8 cellular contexts compared by ENCODE assay signal in genomic region chr3:107117922-107118576, GRCh38.
DNase-seq lines count a peak whose midpoint lies in the region; ATAC-seq and TF ChIP-seq lines count a peak whose summit lies in the region.
"Had no signal": no experiment of that assay in that cellular context is flagged by ENCODE, and none has a peak within 500 bp of the region (broad histone marks: within the 10 kb centered on the region; RNA-seq: fewer than 3 reads in every experiment).

No MANE protein-coding gene starts in this region.

- peak; percentile 47 for DNase-seq in GM10266 (ENCODE audit: extremely low spot score)
- peak; percentile 67 for DNase-seq in HT1080 (ENCODE audit: low read depth)
- DNase-seq in RWPE1 (ENCODE audit: low spot score): peak; percentile 38
- peak; percentile 19 to 35 for DNase-seq in erythroblast (lab: John Stamatoyannopoulos, UW)
- DNase-seq in neural progenitor cell (ENCODE audit: low spot score): peak; percentile 75
- no peak for DNase-seq in stimulated activated effector memory CD8-positive, alpha-beta T cell treated with anti-CD3 and anti-CD28 coated beads, Interleukin-12 subunit alpha, Interleukin-12 subunit beta, amount 100 ng/mL, for 72 hours (ENCODE audit: low spot score in 2 of 2)

- H3K27ac ChIP-seq in RWPE1: no peak overlapping the region
- no peak overlapping the region for H3K27ac ChIP-seq in neural progenitor cell

- H3K4me1 Mint-ChIP-seq in neural progenitor cell: peaks cover 6% of the 10 kb centered on the region
- H3K4me1 Mint-ChIP-seq in stimulated activated effector memory CD8-positive, alpha-beta T cell treated with anti-CD3 and anti-CD28 coated beads, Interleukin-12 subunit alpha, Interleukin-12 subunit beta, amount 100 ng/mL, for 72 hours: no peaks in the 10 kb centered on the region

- H3K27ac Mint-ChIP-seq in neural progenitor cell: no peak overlapping the region
- no peak overlapping the region for H3K27ac Mint-ChIP-seq in stimulated activated effector memory CD8-positive, alpha-beta T cell treated with anti-CD3 and anti-CD28 coated beads, Interleukin-12 subunit alpha, Interleukin-12 subunit beta, amount 100 ng/mL, for 72 hours
- H3K27ac Mint-ChIP-seq: stimulated activated naive CD8-positive, alpha-beta T cell treated with anti-CD3 and anti-CD28 coated beads, Interleukin-15, Interleukin-2, amounts not matched to agents 100 ng/mL and 50 ng/mL, for 24 hours had no signal

- H2AFZ ChIP-seq in neural progenitor cell (replicated peaks): peak overlapping the region; percentile 83

- H3K9me3 Mint-ChIP-seq in neural progenitor cell: no peaks in the 10 kb centered on the region
- H3K9me3 Mint-ChIP-seq in stimulated activated effector memory CD8-positive, alpha-beta T cell treated with anti-CD3 and anti-CD28 coated beads, Interleukin-12 subunit alpha, Interleukin-12 subunit beta, amount 100 ng/mL, for 72 hours: no peaks in the 10 kb centered on the region
- H3K9me3 Mint-ChIP-seq: stimulated activated naive CD8-positive, alpha-beta T cell treated with anti-CD3 and anti-CD28 coated beads, Interleukin-15, Interleukin-2, amounts not matched to agents 100 ng/mL and 50 ng/mL, for 24 hours had no signal

- H3K4me3 Mint-ChIP-seq in neural progenitor cell: no peak overlapping the region
- no peak overlapping the region for H3K4me3 Mint-ChIP-seq in stimulated activated effector memory CD8-positive, alpha-beta T cell treated with anti-CD3 and anti-CD28 coated beads, Interleukin-12 subunit alpha, Interleukin-12 subunit beta, amount 100 ng/mL, for 72 hours
- H3K4me3 Mint-ChIP-seq: stimulated activated naive CD8-positive, alpha-beta T cell treated with anti-CD3 and anti-CD28 coated beads, Interleukin-15, Interleukin-2, amounts not matched to agents 100 ng/mL and 50 ng/mL, for 24 hours had no signal

- no peaks in the 10 kb centered on the region for H3K27me3 ChIP-seq in neural progenitor cell

- H3K36me3 Mint-ChIP-seq in neural progenitor cell: no peaks in the 10 kb centered on the region
- no peaks in the 10 kb centered on the region for H3K36me3 Mint-ChIP-seq in stimulated activated effector memory CD8-positive, alpha-beta T cell treated with anti-CD3 and anti-CD28 coated beads, Interleukin-12 subunit alpha, Interleukin-12 subunit beta, amount 100 ng/mL, for 72 hours

- H3K9ac ChIP-seq in neural progenitor cell: no peak overlapping the region

- TF ChIP-seq CTCF in GM10266 (IDR thresholded peaks at IDR 0.05; ENCODE audit: control insufficient read depth, insufficient read depth, low read depth, missing control alignments): peak; percentile 54
- peak; percentile 36; the same call in 1 of the 2 replicates for TF ChIP-seq CTCF in RWPE1 (conservative IDR thresholded peaks at IDR 0.05; ENCODE audit: low read depth)
- peak; percentile 78 for TF ChIP-seq CTCF in neural progenitor cell (IDR thresholded peaks at IDR 0.05)

- H3K36me3 ChIP-seq in neural progenitor cell: no peaks in the 10 kb centered on the region

- no peaks in the 10 kb centered on the region for H3K4me1 ChIP-seq in neural progenitor cell

- ATAC-seq in GM21526 (IDR thresholded peaks at IDR 0.05; ENCODE audit: low FRiP score, unreplicated experiment): no peak
- ATAC-seq in stimulated activated effector memory CD8-positive, alpha-beta T cell treated with anti-CD3 and anti-CD28 coated beads, Interleukin-12 subunit alpha, Interleukin-12 subunit beta, amount 100 ng/mL, for 72 hours: no peak

- H3K27me3 Mint-ChIP-seq in neural progenitor cell (ENCODE audit: insufficient read depth, low read depth): no peaks in the 10 kb centered on the region

- POLR2A ChIA-PET in RWPE1 (lab: Yijun Ruan, JAX; ENCODE audit: low non-redundant PET): no interaction called here

- CTCF ChIA-PET in RWPE1 (lab: Yijun Ruan, JAX): interaction anchor here (0.5 to 1.8 kb wide), 3 partner anchors 9 to 117 kb away, joined by 3 to 6 read pairs (median 3); no protein-coding TSS in a partner anchor

- H4K20me1 ChIP-seq in neural progenitor cell (ENCODE audit: low read depth): no peaks in the 10 kb centered on the region

- no peaks in the 10 kb centered on the region for H3K79me2 ChIP-seq in neural progenitor cell (ENCODE audit: low read depth)

- H3K4me2 ChIP-seq in neural progenitor cell: no peak overlapping the region

- H3K9me3 ChIP-seq in neural progenitor cell (ENCODE audit: low read depth): no peaks in the 10 kb centered on the region

- no peaks in the 10 kb centered on the region for H3F3A ChIP-seq in neural progenitor cell (ENCODE audit: low read depth)

- no peak overlapping the region for H3K4me3 ChIP-seq in neural progenitor cell

- no peak for TF ChIP-seq POLR2A in erythroblast (IDR thresholded peaks at IDR 0.05; ENCODE audit: low read length)

Comparison
In these comparisons a context has a peak if more than half of its experiments do, and no peak if none do; other contexts are left out.
1. DNase-seq: peak in GM10266 (single experiment), HT1080 (single experiment), RWPE1 (single experiment), erythroblast (2 of 2) and neural progenitor cell (single experiment); none in stimulated activated effector memory CD8-positive, alpha-beta T cell treated with anti-CD3 and anti-CD28 coated beads, Interleukin-12 subunit alpha, Interleukin-12 subunit beta, amount 100 ng/mL, for 72 hours (0 of 2).
2. Peak in every context shown above with its lines, with median percentiles within 50 percentile points of each other: CTCF ChIP-seq.